In the genomic region with DNA sequence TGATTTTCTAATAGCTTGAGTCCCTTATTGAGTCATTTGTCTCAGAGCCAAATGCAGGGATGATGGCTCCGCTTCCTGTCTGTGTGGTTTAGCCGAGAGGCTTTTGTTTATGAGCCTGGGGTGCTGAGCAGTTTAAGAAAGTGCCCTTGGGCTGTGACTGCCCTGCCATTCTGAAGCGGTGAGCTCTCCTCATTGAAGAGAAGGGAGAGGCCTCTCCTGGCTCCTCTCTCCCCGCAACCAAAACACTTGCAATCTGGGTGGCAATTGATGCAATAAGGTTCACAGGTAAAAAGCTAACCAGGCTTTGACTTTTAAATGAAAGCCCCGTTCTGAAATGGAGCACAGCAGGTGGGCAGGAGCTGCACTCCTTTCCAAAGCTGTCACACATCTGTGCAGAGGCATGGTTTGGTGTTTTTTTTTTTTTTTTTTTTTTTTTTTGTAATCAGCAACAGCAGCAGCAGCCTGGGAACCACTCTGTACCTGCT, we compare ENCODE assay signal across 8 cellular contexts.
DNase-seq lines count a peak whose midpoint lies in the region; ATAC-seq and TF ChIP-seq lines count a peak whose summit lies in the region.

No MANE protein-coding gene starts in this region.

- no peak overlapping the region for H3K27ac ChIP-seq in upper lobe of right lung

- intact Hi-C loops in upper lobe of right lung (cut with DNase I): no loop called here

- no peaks in the 10 kb centered on the region for H3K4me1 ChIP-seq in upper lobe of right lung

- CTCF ChIA-PET in activated CD4-positive, alpha-beta memory T cell treated with anti-CD3 and anti-CD28 coated beads, Interleukin-2, amount 10 ng/mL, durations not matched to agents 7 days and 5 days (lab: Charles Lee): interaction anchor here (0.7 kb wide), 1 partner anchor 8 kb away, joined by 3 read pairs; no protein-coding TSS in a partner anchor

- no peaks in the 10 kb centered on the region for H3K36me3 ChIP-seq in upper lobe of right lung

- no peak overlapping the region for H3K4me3 ChIP-seq in upper lobe of right lung

- peaks cover 9% of the 10 kb centered on the region for H3K4me1 Mint-ChIP-seq in activated CD4-positive, alpha-beta memory T cell treated with anti-CD3 and anti-CD28 coated beads, Interleukin-2, amount 10 ng/mL, durations not matched to agents 7 days and 5 days

- TF ChIP-seq CTCF in upper lobe of right lung (IDR thresholded peaks at IDR 0.05) (no peak), GM20000 (IDR thresholded peaks at IDR 0.05; ENCODE audit: extremely low read depth, missing control alignments) (no peak)

- POLR2A ChIA-PET in activated CD4-positive, alpha-beta memory T cell treated with anti-CD3 and anti-CD28 coated beads, Interleukin-2, amount 10 ng/mL, durations not matched to agents 7 days and 5 days (lab: Charles Lee): interaction anchor here (0.6 kb wide), 1 partner anchor 14 kb away, joined by 3 read pairs; no protein-coding TSS in a partner anchor

- H3K9me3 ChIP-seq in upper lobe of right lung: no peaks in the 10 kb centered on the region

- no peaks in the 10 kb centered on the region for H3K27me3 Mint-ChIP-seq in activated CD4-positive, alpha-beta memory T cell treated with anti-CD3 and anti-CD28 coated beads, Interleukin-2, amount 10 ng/mL, durations not matched to agents 7 days and 5 days

- H3K27me3 ChIP-seq in upper lobe of right lung: no peaks in the 10 kb centered on the region

- H3K27ac Mint-ChIP-seq in activated CD4-positive, alpha-beta memory T cell treated with anti-CD3 and anti-CD28 coated beads, Interleukin-2, amount 10 ng/mL, durations not matched to agents 7 days and 5 days: peak overlapping the region; percentile 13

- ATAC-seq in upper lobe of right lung: no peak

- H3K4me3 Mint-ChIP-seq in activated CD4-positive, alpha-beta memory T cell treated with anti-CD3 and anti-CD28 coated beads, Interleukin-2, amount 10 ng/mL, durations not matched to agents 7 days and 5 days: no peak overlapping the region

- no peaks in the 10 kb centered on the region for H3K9me3 Mint-ChIP-seq in activated CD4-positive, alpha-beta memory T cell treated with anti-CD3 and anti-CD28 coated beads, Interleukin-2, amount 10 ng/mL, durations not matched to agents 7 days and 5 days

- no peaks in the 10 kb centered on the region for H3K36me3 Mint-ChIP-seq in activated CD4-positive, alpha-beta memory T cell treated with anti-CD3 and anti-CD28 coated beads, Interleukin-2, amount 10 ng/mL, durations not matched to agents 7 days and 5 days (ENCODE audit: low read depth)

- DNase-seq in DMS153 treated with DMSO at 0.1 percent for 48 hours (lab: John Stamatoyannopoulos, UW; ENCODE audit: unreplicated experiment) (peak; percentile 80), HS-5 (ENCODE audit: low read depth) (peak; percentile 26), iris pigment epithelial cell (ENCODE audit: low read depth) (peak; percentile 61), upper lobe of right lung (no peak), GM20000 (ENCODE audit: low spot score) (no peak), middle frontal gyrus (ENCODE audit: extremely low spot score, low spot score) (no peak), NOMO-1 treated with DMSO at 0.1 percent for 48 hours (lab: John Stamatoyannopoulos, UW; ENCODE audit: unreplicated experiment) (no peak)
- DNase-seq in activated CD4-positive, alpha-beta memory T cell treated with anti-CD3 and anti-CD28 coated beads, Interleukin-2, amount 10 ng/mL, durations not matched to agents 7 days and 5 days: peak; percentile 54

Comparison
In these comparisons a context has a peak if more than half of its experiments do, and no peak if none do; other contexts are left out.
1. DNase-seq: peak in DMS153 treated with DMSO at 0.1 percent for 48 hours (single experiment), HS-5 (single experiment), activated CD4-positive, alpha-beta memory T cell treated with anti-CD3 and anti-CD28 coated beads, Interleukin-2, amount 10 ng/mL, durations not matched to agents 7 days and 5 days (single experiment) and iris pigment epithelial cell (single experiment); none in upper lobe of right lung (single experiment), GM20000 (single experiment), middle frontal gyrus (single experiment) and NOMO-1 treated with DMSO at 0.1 percent for 48 hours (single experiment).